ENCODE assay signal across 8 cellular contexts in genomic region chr4:22389240-22389871, GRCh38.
A peak's percentile ranks its signal among the peaks of the same experiment; 100 is the strongest.
DNase-seq lines count a peak whose midpoint lies in the region; ATAC-seq, FAIRE-seq and TF ChIP-seq lines count a peak whose summit lies in the region.

No MANE protein-coding gene starts in this region.

- no peak for TF ChIP-seq EP300 in ovary (IDR thresholded peaks at IDR 0.05)

- H3K4me3 ChIP-seq in GM12875 (ENCODE audit: low read depth, low read length): no peak overlapping the region
- H3K4me3 ChIP-seq in ovary: no peak overlapping the region

- 33 to 37% (median 34%) methylated on average over 3 of the region's 3 CpGs for WGBS in ovary, 3 donors

- ATAC-seq in HG03025 (IDR thresholded peaks at IDR 0.05; ENCODE audit: low FRiP score, unreplicated experiment) (peak; percentile 53), HG02840 (IDR thresholded peaks at IDR 0.05; ENCODE audit: low FRiP score, unreplicated experiment) (no peak)

- intact Hi-C loops in ovary (cut with DNase I): loop anchor here in 1 of 4 donors (5.0 kb wide), 1 partner anchor 597 kb away; no protein-coding TSS in a partner anchor

- no peaks in the 10 kb centered on the region for H3K9me3 ChIP-seq in ovary

- no peaks in the 10 kb centered on the region for H3K27me3 ChIP-seq in ovary

- in situ Hi-C loops in ACHN (cut with HindIII; ENCODE audit: low pct_ligation_motif_present, low pct_unique_long_range_greater_than_20kb, low sequenced_read_pairs): loop anchor here (25.0 kb wide), 1 partner anchor 577 kb away; no protein-coding TSS in a partner anchor

- DNase-seq in ACHN: peak; percentile 68
- peak; percentile 57 for DNase-seq in NCI-H345 (lab: John Stamatoyannopoulos, UW)
- DNase-seq in activated CD8-positive, alpha-beta memory T cell treated with anti-CD3 and anti-CD28 coated beads, Interleukin-2, amount 50 U/mL, for 4 hours: peak; percentile 22
- DNase-seq in frontal cortex (ENCODE audit: low spot score in 2 of 2): peak in 1 of 2 donors; percentile 12
- DNase-seq in ovary: peak in 4 of 5 donors; percentile 37 to 58 (median 52)

- H3K36me3 ChIP-seq in ovary: no peaks in the 10 kb centered on the region

- TF ChIP-seq POLR2A in ovary (IDR thresholded peaks at IDR 0.05): no peak

- no peak overlapping the region for H3K27ac ChIP-seq in ovary

- TF ChIP-seq CTCF in GM12875 (IDR thresholded peaks at IDR 0.05; ENCODE audit: borderline replicate concordance, insufficient read depth, low read depth, low read length) (peak; percentile 62), ovary (IDR thresholded peaks at IDR 0.05) (peak in 1 of 3 donors; percentile 56)

- FAIRE-seq in frontal cortex (lab: Jason Lieb, UNC): peak; percentile 91

- no peaks in the 10 kb centered on the region for H3K4me1 ChIP-seq in ovary (ENCODE audit: insufficient read depth)
